Comparison of ENCODE assay signal across 8 cellular contexts in genomic region chr9:33170464-33171156, GRCh38.
DNase-seq lines count a peak whose midpoint lies in the region; ATAC-seq lines count a peak whose summit lies in the region.

No MANE protein-coding gene starts in this region.

- no peak overlapping the region for H3K27ac ChIP-seq in iPS DF 6.9 (ENCODE audit: low read length)

- no peaks in the 10 kb centered on the region for H3K9me3 ChIP-seq in iPS DF 6.9 (ENCODE audit: control insufficient read depth, insufficient read depth, low read length)

- no peaks in the 10 kb centered on the region; the same call in 1 of the 2 replicates for H3K27me3 ChIP-seq in iPS DF 6.9 (ENCODE audit: control insufficient read depth, insufficient read depth, low read length)

- no CpG with 5 or more reads among the region's 10 CpGs for WGBS in iPS DF 6.9 (ENCODE audit: insufficient coverage, insufficient read length)

- no peak for ATAC-seq in stimulated activated naive CD8-positive, alpha-beta T cell treated with anti-CD3 and anti-CD28 coated beads, Interleukin-15, Interleukin-2, amounts not matched to agents 100 U/mL and 50 U/mL, for 24 hours

- DNase-seq in NOMO-1 treated with DMSO at 0.1 percent for 48 hours (lab: John Stamatoyannopoulos, UW; ENCODE audit: unreplicated experiment) (peak; percentile 43), NOMO-1 treated with dmso at 0.1 percent for 144 hours (lab: John Stamatoyannopoulos, UW; ENCODE audit: unreplicated experiment) (no peak), NCI-H2196 (lab: John Stamatoyannopoulos, UW; ENCODE audit: unreplicated experiment) (peak; percentile 87), iPS DF 6.9 (ENCODE audit: low read depth, low spot score) (peak; percentile 20), DMS79 (lab: John Stamatoyannopoulos, UW) (no peak), AG20443 (ENCODE audit: low spot score) (no peak)
- peak; percentile 66 to 70 for DNase-seq in activated T-cell treated with anti-CD3 and anti-CD28 coated beads, Interleukin-2, amount 50 U/mL, for 48 hours
- peak; percentile 66 for DNase-seq in stimulated activated naive CD8-positive, alpha-beta T cell treated with anti-CD3 and anti-CD28 coated beads, Interleukin-15, Interleukin-2, amounts not matched to agents 100 U/mL and 50 U/mL, for 24 hours

- H3K4me1 ChIP-seq in iPS DF 6.9 (ENCODE audit: control insufficient read depth, insufficient read depth, low read length), result peaks cover 4% of the 10 kb centered on the region; the same call in 1 of the 2 replicates

- H3K36me3 ChIP-seq in iPS DF 6.9 (ENCODE audit: control insufficient read depth, insufficient read depth, low read length), result no peaks in the 10 kb centered on the region

- no peak overlapping the region for H3K4me3 ChIP-seq in iPS DF 6.9 (ENCODE audit: low read length)

Comparison
In these comparisons a context has a peak if more than half of its experiments do, and no peak if none do; other contexts are left out.
1. DNase-seq: peak in NOMO-1 treated with DMSO at 0.1 percent for 48 hours (single experiment), NCI-H2196 (single experiment), activated T-cell treated with anti-CD3 and anti-CD28 coated beads, Interleukin-2, amount 50 U/mL, for 48 hours (2 of 2), iPS DF 6.9 (single experiment) and stimulated activated naive CD8-positive, alpha-beta T cell treated with anti-CD3 and anti-CD28 coated beads, Interleukin-15, Interleukin-2, amounts not matched to agents 100 U/mL and 50 U/mL, for 24 hours (single experiment); none in NOMO-1 treated with dmso at 0.1 percent for 144 hours (single experiment), DMS79 (single experiment) and AG20443 (single experiment).